Comparison of ENCODE assay signal across 37 cellular contexts in the genomic region with DNA sequence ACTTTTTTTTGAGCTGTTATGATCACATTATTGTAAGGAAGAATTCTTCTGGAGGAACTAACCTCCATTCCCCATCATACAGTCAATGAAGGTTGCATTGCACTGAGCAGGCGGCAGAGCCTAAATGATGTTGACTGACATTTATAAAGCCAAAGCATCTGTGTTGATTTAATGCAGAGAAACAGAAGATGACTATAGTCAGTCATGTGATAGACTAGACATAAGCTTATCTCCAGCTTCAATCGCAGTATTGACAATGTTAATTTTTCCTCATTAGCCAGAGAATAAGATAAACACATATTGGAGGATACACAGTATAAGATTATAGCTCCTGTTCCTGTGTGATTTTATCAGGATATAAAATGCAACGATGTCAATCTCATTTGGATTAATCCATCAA.
"Had no signal": no experiment of that assay in that cellular context is flagged by ENCODE, and none has a peak within 500 bp of the region (broad histone marks: within the 10 kb centered on the region; RNA-seq: fewer than 3 reads in every experiment).

No MANE protein-coding gene starts in this region.

- H3K9me3 ChIP-seq: ascending aorta, colonic mucosa, esophagus squamous epithelium, neutrophil, ovary, right lobe of liver, thyroid gland, upper lobe of left lung, vagina had no signal

- H3K27ac Mint-ChIP-seq: activated CD4-positive, alpha-beta memory T cell treated with anti-CD3 and anti-CD28 coated beads for 36 hours; activated CD4-positive, alpha-beta T cell treated with anti-CD3 and anti-CD28 coated beads, Interleukin-2, amount 10 ng/mL, durations not matched to agents 24 days and 14 days; activated naive CD4-positive, alpha-beta T cell treated with anti-CD3 and anti-CD28 coated beads for 36 hours; activated naive CD8-positive, alpha-beta T cell treated with anti-CD3 and anti-CD28 coated beads, Interleukin-2, amount 10 ng/mL, durations not matched to agents 7 days and 5 days; activated T-helper 1 cell treated with anti-CD3 and anti-CD28 coated beads, Interleukin-12 subunit alpha, Interleukin-12 subunit beta, Interleukin-2, Interleukin-4 antibody, amounts not matched to agents 30 ng/mL and 10 ng/mL and 1 ng/mL, durations not matched to agents 14 hours and 24 hours and 36 hours; brain; natural killer cell; progenitor cell of endocrine pancreas; stimulated activated memory B cell treated with anti-CD40 and anti-IgM and Interleukin-4, amounts not matched to agents 10 μg/mL and 1 μg/mL and 100 μg/mL, for 72 hours; stimulated activated naive CD8-positive, alpha-beta T cell treated with anti-CD3 and anti-CD28 coated beads, Interleukin-15, amount 100 ng/mL, for 72 hours had no signal

- H3K9me3 Mint-ChIP-seq: activated CD4-positive, alpha-beta memory T cell treated with anti-CD3 and anti-CD28 coated beads for 36 hours; activated CD4-positive, alpha-beta T cell treated with anti-CD3 and anti-CD28 coated beads, Interleukin-2, amount 10 ng/mL, durations not matched to agents 24 days and 14 days; activated naive CD4-positive, alpha-beta T cell treated with anti-CD3 and anti-CD28 coated beads for 36 hours; activated naive CD8-positive, alpha-beta T cell treated with anti-CD3 and anti-CD28 coated beads, Interleukin-2, amount 10 ng/mL, durations not matched to agents 7 days and 5 days; activated T-helper 1 cell treated with anti-CD3 and anti-CD28 coated beads, Interleukin-12 subunit alpha, Interleukin-12 subunit beta, Interleukin-2, Interleukin-4 antibody, amounts not matched to agents 30 ng/mL and 10 ng/mL and 1 ng/mL, durations not matched to agents 14 hours and 24 hours and 36 hours; natural killer cell; stimulated activated memory B cell treated with anti-CD40 and anti-IgM and Interleukin-4, amounts not matched to agents 10 μg/mL and 1 μg/mL and 100 μg/mL, for 72 hours; stimulated activated naive CD8-positive, alpha-beta T cell treated with anti-CD3 and anti-CD28 coated beads, Interleukin-15, amount 100 ng/mL, for 72 hours had no signal

- H3K27me3 ChIP-seq: ascending aorta, cardiac muscle cell, colonic mucosa, esophagus squamous epithelium, neutrophil, ovary, right lobe of liver, thyroid gland, upper lobe of left lung, vagina had no signal

- H3K36me3 Mint-ChIP-seq: activated CD4-positive, alpha-beta memory T cell treated with anti-CD3 and anti-CD28 coated beads for 36 hours; activated naive CD8-positive, alpha-beta T cell treated with anti-CD3 and anti-CD28 coated beads, Interleukin-2, amount 10 ng/mL, durations not matched to agents 7 days and 5 days; brain; natural killer cell; stimulated activated memory B cell treated with anti-CD40 and anti-IgM and Interleukin-4, amounts not matched to agents 10 μg/mL and 1 μg/mL and 100 μg/mL, for 72 hours had no signal

- ATAC-seq: activated CD4-positive, CD25-positive, alpha-beta regulatory T cell treated with anti-CD3 and anti-CD28 coated beads, Interleukin-2, amount 50 U/mL, for 24 hours; left lobe of liver; natural killer cell; right lobe of liver; stimulated activated memory B cell treated with anti-CD40 and anti-IgM and Interleukin-4, amounts not matched to agents 10 μg/mL and 1 μg/mL and 100 μg/mL, for 72 hours; stimulated activated naive CD8-positive, alpha-beta T cell treated with anti-CD3 and anti-CD28 coated beads, Interleukin-15, amount 100 ng/mL, for 72 hours had no signal

- H3K27ac ChIP-seq: ascending aorta, colonic mucosa, epithelial cell of prostate, esophagus squamous epithelium, neutrophil, ovary, right lobe of liver, skin epidermis, thyroid gland, upper lobe of left lung, vagina, WERI-Rb-1 had no signal

- H3K4me1 ChIP-seq: colonic mucosa, esophagus squamous epithelium, right lobe of liver, thyroid gland had no signal

- H3K4me3 ChIP-seq: ascending aorta, cardiac muscle cell, colonic mucosa, esophagus squamous epithelium, lung, ovary, right lobe of liver, skin epidermis, thyroid gland, upper lobe of left lung, vagina had no signal

- DNase-seq: activated CD4-positive, alpha-beta memory T cell treated with anti-CD3 and anti-CD28 coated beads for 36 hours; activated CD4-positive, alpha-beta T cell treated with anti-CD3 and anti-CD28 coated beads, Interleukin-2, amount 10 ng/mL, durations not matched to agents 24 days and 14 days; activated CD8-positive, alpha-beta memory T cell treated with anti-CD3 and anti-CD28 coated beads, Interleukin-2, amount 50 U/mL, for 4 hours; activated effector memory CD4-positive, alpha-beta T cell treated with anti-CD3 and anti-CD28 coated beads, Interleukin-2, amount 50 U/mL, for 16 hours; activated naive CD4-positive, alpha-beta T cell treated with anti-CD3 and anti-CD28 coated beads for 36 hours; activated naive CD8-positive, alpha-beta T cell treated with anti-CD3 and anti-CD28 coated beads, Interleukin-2, amount 10 ng/mL, durations not matched to agents 7 days and 5 days; activated T-cell treated with anti-CD3 and anti-CD28 coated beads, Interleukin-2, amount 50 U/mL, for 1 hour; cerebellar nuclear complex; colonic mucosa; effector CD8-positive, alpha-beta T cell; esophagus squamous epithelium; kidney glomerular epithelial cell; mesendoderm; natural killer cell; ovary; right lobe of liver; stimulated activated CD4-positive, alpha-beta T cell treated with anti-CD3 and anti-CD28 coated beads, Interleukin-4, amount 100 ng/mL, for 4 hours; stimulated activated CD8-positive, alpha-beta memory T cell treated with anti-CD3 and anti-CD28 coated beads, Interleukin-4, amount 100 ng/mL, for 48 hours; stimulated activated naive CD8-positive, alpha-beta T cell treated with anti-CD3 and anti-CD28 coated beads, Interleukin-15, amount 100 ng/mL, for 72 hours; substantia nigra; T-helper 9 cell; thyroid gland; upper lobe of left lung; WERI-Rb-1 had no signal

- H3K36me3 ChIP-seq: ascending aorta, cardiac muscle cell, colonic mucosa, esophagus squamous epithelium, neutrophil, ovary, right lobe of liver, thyroid gland, upper lobe of left lung, vagina, WERI-Rb-1 had no signal
